Comparison of ENCODE assay signal across 32 cellular contexts in genomic region chr14:28755198-28755794, GRCh38. TPM values are rescaled to one million over a fixed set of nuclear protein-coding genes. Genes with fewer than 3 reads are reported as not detected.
A peak's percentile ranks its signal among the peaks of the same experiment; 100 is the strongest.
DNase-seq lines count a peak whose midpoint lies in the region; ATAC-seq lines count a peak whose summit lies in the region.
"Had no signal": no experiment of that assay in that cellular context is flagged by ENCODE, and none has a peak within 500 bp of the region (broad histone marks: within the 10 kb centered on the region; RNA-seq: fewer than 3 reads in every experiment).

No MANE protein-coding gene starts in this region.

- no peak overlapping the region for H4K8ac ChIP-seq in trophoblast cell (ENCODE audit: low read depth, low read length)

- no peak overlapping the region for H2AFZ ChIP-seq in trophoblast cell (ENCODE audit: insufficient read depth, low read length, poor library complexity)

- H2BK120ac ChIP-seq in trophoblast cell (ENCODE audit: insufficient read depth, low read length, poor library complexity): no peak overlapping the region

- H2AK5ac ChIP-seq in trophoblast cell (ENCODE audit: low read length): no peak overlapping the region

- H3K9ac ChIP-seq in ES-I3 (ENCODE audit: low read depth, low read length) (0 out of 2 replicates have a peak overlapping the region, but pooled peaks have one; percentile 7), trophoblast cell (ENCODE audit: low read length) (no peak overlapping the region)

- WGBS in trophoblast cell (ENCODE audit: extremely low coverage, insufficient coverage, insufficient read length): no CpG with 5 or more reads among the region's 14 CpGs

- H3K23ac ChIP-seq in trophoblast cell (ENCODE audit: low read length): peak overlapping the region; percentile 21

- no peak overlapping the region for H4K91ac ChIP-seq in trophoblast cell (ENCODE audit: low read depth, low read length)

- no peak overlapping the region for H3K14ac ChIP-seq in trophoblast cell (ENCODE audit: low read length)

- H3K4me3 ChIP-seq in MG63 (peak overlapping the region; percentile 7; the same call in 1 of the 2 replicates), trophoblast cell (ENCODE audit: low read depth, low read length) (no peak overlapping the region)
- H3K4me3 ChIP-seq: coronary artery, Peyer's patch, stomach, tibial nerve had no signal

- H3K79me1 ChIP-seq in trophoblast cell (ENCODE audit: low read length): no peaks in the 10 kb centered on the region

- no peak overlapping the region for H3K18ac ChIP-seq in trophoblast cell (ENCODE audit: low read length)

- no peak overlapping the region for H2BK5ac ChIP-seq in trophoblast cell (ENCODE audit: low read depth, low read length, poor library complexity)

- no peak overlapping the region for H3K4me2 ChIP-seq in trophoblast cell (ENCODE audit: low read length)

- no peaks in the 10 kb centered on the region for H3K27me3 ChIP-seq in MG63
- peaks cover 48% of the 10 kb centered on the region for H3K27me3 ChIP-seq in trophoblast cell (ENCODE audit: insufficient read depth, low read length)

- no peaks in the 10 kb centered on the region for H3K36me3 ChIP-seq in ES-I3 (ENCODE audit: insufficient read depth, low read length)
- no peaks in the 10 kb centered on the region for H3K36me3 ChIP-seq in MG63
- no peaks in the 10 kb centered on the region for H3K36me3 ChIP-seq in trophoblast cell (ENCODE audit: control insufficient read depth in 1 of 2, insufficient read depth in 2 of 2, low read length in 2 of 2)
- H3K36me3 ChIP-seq: BE2C, neutrophil, Peyer's patch, stomach, tibial nerve had no signal

- H3K27ac ChIP-seq in caudate nucleus (ENCODE audit: low read depth, low read length) (peak overlapping the region; percentile 62), trophoblast cell (ENCODE audit: low read depth, low read length) (no peak overlapping the region)
- H3K27ac ChIP-seq: coronary artery, neutrophil, Peyer's patch, stomach, tibial nerve had no signal

- H3K9me3 ChIP-seq in ES-I3 (ENCODE audit: control insufficient read depth, insufficient read depth, low read length) (no peaks in the 10 kb centered on the region), MG63 (no peaks in the 10 kb centered on the region), trophoblast cell (ENCODE audit: insufficient read depth, low read depth, low read length) (peaks cover 2% of the 10 kb centered on the region)
- H3K9me3 ChIP-seq: BE2C, neutrophil, Peyer's patch, stomach, tibial nerve had no signal

- no peak overlapping the region for H2BK12ac ChIP-seq in trophoblast cell (ENCODE audit: low read length)

- no peak overlapping the region for H4K12ac ChIP-seq in trophoblast cell (ENCODE audit: low read depth, low read length)

- H3K79me2 ChIP-seq in trophoblast cell (ENCODE audit: control insufficient read depth, insufficient read depth, low read length, poor library complexity): no peaks in the 10 kb centered on the region

- no peak for ATAC-seq in GM21529 (IDR thresholded peaks at IDR 0.05; ENCODE audit: unreplicated experiment)
- ATAC-seq: activated CD4-positive, alpha-beta T cell treated with anti-CD3 and anti-CD28 coated beads for 36 hours; activated naive CD4-positive, alpha-beta T cell treated with anti-CD3 and anti-CD28 coated beads, Interleukin-2, amount 50 U/mL, for 72 hours; effector memory CD8-positive, alpha-beta T cell; sciatic nerve had no signal

- DNase-seq in MG63 (no peak), caudate nucleus (lab: John Stamatoyannopoulos, UW) (no peak), trophoblast cell (no peak), NCI-H2107 treated with DMSO at 0.1 percent for 48 hours (lab: John Stamatoyannopoulos, UW; ENCODE audit: unreplicated experiment) (no peak), COR-L47 (lab: John Stamatoyannopoulos, UW) (no peak), HuH-7.5 (ENCODE audit: low spot score) (no peak)
- DNase-seq: activated CD4-positive, alpha-beta T cell treated with anti-CD3 and anti-CD28 coated beads for 36 hours; BE2C; DMS153; effector memory CD8-positive, alpha-beta T cell; glutamatergic neuron; islet precursor cell; KBM-7; NCI-H446; NCI-H774; Peyer's patch; SHP77 treated with DMSO at 0.1 percent for 48 hours; stimulated activated CD4-positive, alpha-beta T cell treated with anti-CD3 and anti-CD28 coated beads, Interleukin-4, amount 100 ng/mL, for 1 hour; stomach had no signal

- H3K4ac ChIP-seq in trophoblast cell (ENCODE audit: low read depth, low read length): no peak overlapping the region

- peaks cover 13% of the 10 kb centered on the region for H3K4me1 ChIP-seq in ES-I3 (ENCODE audit: insufficient read depth, low read length)
- H3K4me1 ChIP-seq in trophoblast cell (ENCODE audit: control insufficient read depth in 1 of 2, insufficient read depth in 2 of 2, low read length in 2 of 2): peaks cover 3 to 4% of the 10 kb centered on the region in 2 experiments
- H3K4me1 ChIP-seq: BE2C, Peyer's patch had no signal

RNA-seq across cellular contexts. Expression of gene FOXG1, which starts 11.3 kb away (rescaled TPM):
- 0.03 and 0.67 TPM in 2 replicates for total RNA-seq in MG63 (2014; rRNA removed; shearing (Covaris generic); ENCODE audit: low replicate concordance)
- 0.01 TPM in 2 replicates for polyA plus RNA-seq in trophoblast cell (2013)
- total RNA-seq: A673; activated CD4-positive, alpha-beta T cell treated with anti-CD3 and anti-CD28 coated beads for 36 hours; activated naive CD4-positive, alpha-beta T cell treated with anti-CD3 and anti-CD28 coated beads, Interleukin-2, amount 50 U/mL, for 72 hours; activated T-helper 2 cell treated with anti-CD3 and anti-CD28 coated beads, Interferon-gamma antibody, Interleukin-2, Interleukin-4, amounts not matched to agents 10 μg/mL and 5 μg/mL and 100 μg/mL, durations not matched to agents 14 hours and 24 hours and 36 hours; fibroblast of villous mesenchyme; liver; mesenteric fat pad; myocyte; Peyer's patch; tibial nerve had no signal
- polyA plus RNA-seq: liver had no signal
